In the genomic region with DNA sequence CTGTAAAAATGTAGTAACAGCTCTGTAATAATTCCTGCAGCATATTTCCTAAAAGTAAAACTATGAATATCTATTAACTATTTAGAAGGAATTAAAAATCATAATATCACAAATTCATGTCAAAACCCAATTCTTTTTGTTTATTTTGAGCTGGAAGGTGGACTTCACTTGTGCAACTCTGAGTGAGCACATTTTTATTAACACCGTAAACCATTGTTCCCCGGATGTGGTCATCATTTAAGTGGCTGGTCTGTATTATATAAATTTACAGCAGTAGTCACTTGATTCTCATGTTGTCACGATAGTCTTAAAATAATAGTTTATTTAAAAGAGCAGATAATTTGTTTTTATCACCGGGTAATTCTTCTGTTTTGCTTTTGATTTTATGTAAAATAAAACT, we compare ENCODE assay signal across 1 cellular context.
A peak's percentile ranks its signal among the peaks of the same experiment; 100 is the strongest.
TF ChIP-seq lines count a peak whose summit lies in the region.

No MANE protein-coding gene starts in this region.

TF ChIP-seq in HEK293, 187 proteins besides CTCF, POLR2A, EP300 and RAD21 (continued from another document):
- TF ChIP-seq, protein P1, sequence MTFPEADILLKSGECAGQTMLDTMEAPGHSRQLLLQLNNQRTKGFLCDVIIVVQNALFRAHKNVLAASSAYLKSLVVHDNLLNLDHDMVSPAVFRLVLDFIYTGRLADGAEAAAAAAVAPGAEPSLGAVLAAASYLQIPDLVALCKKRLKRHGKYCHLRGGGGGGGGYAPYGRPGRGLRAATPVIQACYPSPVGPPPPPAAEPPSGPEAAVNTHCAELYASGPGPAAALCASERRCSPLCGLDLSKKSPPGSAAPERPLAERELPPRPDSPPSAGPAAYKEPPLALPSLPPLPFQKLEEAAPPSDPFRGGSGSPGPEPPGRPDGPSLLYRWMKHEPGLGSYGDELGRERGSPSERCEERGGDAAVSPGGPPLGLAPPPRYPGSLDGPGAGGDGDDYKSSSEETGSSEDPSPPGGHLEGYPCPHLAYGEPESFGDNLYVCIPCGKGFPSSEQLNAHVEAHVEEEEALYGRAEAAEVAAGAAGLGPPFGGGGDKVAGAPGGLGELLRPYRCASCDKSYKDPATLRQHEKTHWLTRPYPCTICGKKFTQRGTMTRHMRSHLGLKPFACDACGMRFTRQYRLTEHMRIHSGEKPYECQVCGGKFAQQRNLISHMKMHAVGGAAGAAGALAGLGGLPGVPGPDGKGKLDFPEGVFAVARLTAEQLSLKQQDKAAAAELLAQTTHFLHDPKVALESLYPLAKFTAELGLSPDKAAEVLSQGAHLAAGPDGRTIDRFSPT (tag by site-specific recombination; IDR thresholded peaks at IDR 0.05), result no peak
- TF ChIP-seq ZNF658 (tag by site-specific recombination; IDR thresholded peaks at IDR 0.05) (no peak), ZNF670 (tag by site-specific recombination; IDR thresholded peaks at IDR 0.05; ENCODE audit: low read depth) (no peak), ZNF239 (tag by site-specific recombination; IDR thresholded peaks at IDR 0.05) (no peak), ZNF664 (tag by site-specific recombination; IDR thresholded peaks at IDR 0.05) (peak; percentile 32; the same call in 1 of the 2 replicates)
